In the genomic region with DNA sequence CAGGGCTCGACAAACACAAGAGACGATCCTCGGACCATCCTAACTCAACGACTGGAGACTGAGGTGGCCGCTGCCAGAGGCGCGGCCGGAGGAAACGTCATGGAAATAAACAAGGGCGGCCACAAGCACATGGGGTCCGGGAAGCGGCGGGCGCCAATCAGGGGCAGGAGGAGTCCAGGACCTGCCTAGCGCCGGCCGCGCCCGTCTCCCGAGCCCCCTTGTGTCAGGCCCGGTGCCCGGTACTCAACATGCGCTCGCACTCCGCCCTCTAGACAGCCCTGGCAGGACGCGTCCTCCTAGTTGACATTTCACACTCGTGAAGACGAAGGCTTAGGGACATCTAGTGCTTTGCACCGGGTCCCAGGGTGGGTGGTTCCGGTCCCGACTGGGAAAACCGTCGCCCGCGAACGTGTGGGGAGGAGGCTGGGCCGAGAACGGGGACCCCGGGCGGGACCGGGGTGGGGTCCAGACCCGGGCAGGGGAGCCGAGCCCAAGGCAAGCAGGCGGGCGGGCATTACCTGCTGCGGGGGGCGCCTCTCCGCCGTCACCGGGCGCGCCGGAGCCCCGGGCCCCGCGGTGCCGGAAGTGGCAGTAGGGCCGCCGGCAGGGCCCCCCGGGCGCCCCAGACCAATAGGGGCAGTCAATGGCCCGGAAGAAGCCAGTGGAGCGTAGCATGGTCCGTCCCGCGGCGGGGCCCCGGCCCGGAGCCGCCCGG, we compare ENCODE assay signal across 8 cellular contexts. TPM values are rescaled to one million over a fixed set of nuclear protein-coding genes. Genes with fewer than 3 reads are reported as not detected.
A peak's percentile ranks its signal among the peaks of the same experiment; 100 is the strongest.
DNase-seq lines count a peak whose midpoint lies in the region; ATAC-seq, FAIRE-seq and TF ChIP-seq lines count a peak whose summit lies in the region.

No MANE protein-coding gene starts in this region.

- DNase-seq in AG09309 (ENCODE audit: low read depth), result no peak
- DNase-seq in activated CD4-positive, CD25-positive, alpha-beta regulatory T cell treated with anti-CD3 and anti-CD28 coated beads, Interleukin-2, amount 50 U/mL, for 72 hours, result peak; percentile 55
- DNase-seq in fibroblast of peridontal ligament (ENCODE audit: extremely low read depth), result peak; percentile 47
- no peak for DNase-seq in GM12892 (ENCODE audit: insufficient read length)
- no peak for DNase-seq in stimulated activated CD4-positive, alpha-beta T cell treated with anti-CD3 and anti-CD28 coated beads, Interleukin-1b, Interleukin-23, amount 100 ng/mL, for 48 hours

- H3K27ac ChIP-seq in neutrophil, result peak overlapping the region; percentile 99

- H3K36me3 ChIP-seq in neutrophil, result peaks cover 15% of the 10 kb centered on the region

- H3K4me1 ChIP-seq in neutrophil (ENCODE audit: control insufficient read depth in 1 of 2, insufficient read depth in 1 of 2, low read depth in 1 of 2, low read length in 1 of 2), result peaks cover 50 to 52% of the 10 kb centered on the region in 2 experiments

- no peak for TF ChIP-seq POLR2A in GM12892 (IDR thresholded peaks at IDR 0.05; ENCODE audit: low read depth, low read length)

- FAIRE-seq in GM12892 (lab: Jason Lieb, UNC), result no peak

- TF ChIP-seq CTCF in AG09309 (IDR thresholded peaks at IDR 0.05; ENCODE audit: control insufficient read depth, insufficient read depth, low read depth, low read length, missing control alignments) (no peak), neutrophil (IDR thresholded peaks at IDR 0.05) (no peak)

- H3K4me3 ChIP-seq in AG09309 (ENCODE audit: control insufficient read depth, low read depth, low read length) (peak overlapping the region; percentile 97), neutrophil (ENCODE audit: low read depth in 1 of 2, low read length in 1 of 2) (peak overlapping the region; percentile 83 to 86)

- peaks cover 16% of the 10 kb centered on the region for H3K27me3 ChIP-seq in neutrophil

- no peaks in the 10 kb centered on the region for H3K9me3 ChIP-seq in neutrophil

- ATAC-seq in GM19035 (IDR thresholded peaks at IDR 0.05; ENCODE audit: unreplicated experiment) (peak; percentile 33), HG03520 (IDR thresholded peaks at IDR 0.05; ENCODE audit: unreplicated experiment) (peak; percentile 2)

RNA-seq across cellular contexts. Expression of gene REXO1, which starts 0.4 kb away (rescaled TPM):
- polyA plus RNA-seq in GM12892 (2012; ENCODE audit: missing spikeins), result 9.5 TPM

RNA-seq across cellular contexts. Expression of gene KLF16, which starts 15.5 kb away (rescaled TPM):
- 4.3 TPM for polyA plus RNA-seq in GM12892 (2012; ENCODE audit: missing spikeins)

RNA-seq across cellular contexts. Expression of gene ATP8B3, which starts 35.8 kb away (rescaled TPM):
- 1.1 TPM for polyA plus RNA-seq in GM12892 (2012; ENCODE audit: missing spikeins)

RNA-seq across cellular contexts. Expression of gene ABHD17A, which starts 37.5 kb away (rescaled TPM):
- polyA plus RNA-seq in GM12892 (2012; ENCODE audit: missing spikeins), result 5.0 TPM

RNA-seq across cellular contexts. Expression of gene ADAT3, which starts 57.4 kb away (rescaled TPM):
- polyA plus RNA-seq in GM12892 (2012; ENCODE audit: missing spikeins), result not detected

Comparison
In these comparisons a context has a peak if more than half of its experiments do, and no peak if none do; other contexts are left out.
1. DNase-seq: peak in activated CD4-positive, CD25-positive, alpha-beta regulatory T cell treated with anti-CD3 and anti-CD28 coated beads, Interleukin-2, amount 50 U/mL, for 72 hours (single experiment) and fibroblast of peridontal ligament (single experiment); none in AG09309 (single experiment), GM12892 (single experiment) and stimulated activated CD4-positive, alpha-beta T cell treated with anti-CD3 and anti-CD28 coated beads, Interleukin-1b, Interleukin-23, amount 100 ng/mL, for 48 hours (single experiment).